Comparison of ENCODE assay signal across 20 cellular contexts in the genomic region with DNA sequence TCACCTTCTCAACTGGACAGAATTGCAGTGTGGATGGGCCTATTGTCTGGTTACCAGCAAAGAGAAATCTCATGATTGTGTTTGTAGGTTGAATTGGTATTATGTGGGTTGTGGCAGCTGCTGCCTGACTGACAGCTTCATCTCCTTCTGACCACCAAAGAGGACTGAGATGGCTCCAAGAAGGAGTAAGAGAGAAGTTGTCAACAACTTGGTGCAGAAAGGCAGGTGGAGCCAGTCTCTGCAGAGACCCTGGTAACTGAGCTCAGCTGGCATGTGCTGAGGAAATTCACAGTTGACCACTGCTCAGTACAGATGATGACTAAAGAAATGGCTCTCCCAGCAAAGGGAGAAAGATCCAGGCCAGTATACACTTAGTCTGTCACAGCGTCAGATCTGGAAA.
A peak's percentile ranks its signal among the peaks of the same experiment; 100 is the strongest.
DNase-seq lines count a peak whose midpoint lies in the region; ATAC-seq and TF ChIP-seq lines count a peak whose summit lies in the region.
"Had no signal": no experiment of that assay in that cellular context is flagged by ENCODE, and none has a peak within 500 bp of the region (broad histone marks: within the 10 kb centered on the region; RNA-seq: fewer than 3 reads in every experiment).

No MANE protein-coding gene starts in this region.

- no peaks in the 10 kb centered on the region for H3K27me3 Mint-ChIP-seq in T-helper 1 cell treated with Interleukin-12 subunit alpha and Interleukin-12 subunit beta and Interleukin-4 antibody, amounts not matched to agents 30 μg/mL and 1 μg/mL, for 36 hours (ENCODE audit: low read depth)
- peaks cover under 1% of the 10 kb centered on the region for H3K27me3 Mint-ChIP-seq in GM23338 (ENCODE audit: insufficient read depth, low read depth, poor library complexity)
- no peaks in the 10 kb centered on the region for H3K27me3 Mint-ChIP-seq in effector memory CD8-positive, alpha-beta T cell

- H3K4me3 ChIP-seq in GM23338 (no peak overlapping the region), osteoblast (ENCODE audit: insufficient read depth, low read length) (no peak overlapping the region)
- H3K4me3 ChIP-seq: BLaER1, MG63, Peyer's patch had no signal

- no peaks in the 10 kb centered on the region for H3K4me1 ChIP-seq in GM23338 (ENCODE audit: insufficient read depth)
- H3K4me1 ChIP-seq in osteoblast (ENCODE audit: insufficient read depth, low read length) = no peaks in the 10 kb centered on the region
- H3K4me1 ChIP-seq: Peyer's patch had no signal

- H3K4me2 ChIP-seq in GM23338 = no peak overlapping the region
- no peak overlapping the region for H3K4me2 ChIP-seq in osteoblast (ENCODE audit: insufficient read depth, low read length)
- H3K4me2 ChIP-seq: KMS-11 had no signal

- 0 out of 2 replicates have a peak, but pooled peaks cover 8% of the 10 kb centered on the region for H3K9me2 ChIP-seq in GM23338 (ENCODE audit: insufficient read depth)

- H3K36me3 ChIP-seq in GM23338 (ENCODE audit: insufficient read depth) = no peaks in the 10 kb centered on the region
- H3K36me3 ChIP-seq in osteoblast (ENCODE audit: insufficient read depth, low read length) = no peaks in the 10 kb centered on the region
- H3K36me3 ChIP-seq: BLaER1, MG63, Peyer's patch had no signal

- H3K27me3 ChIP-seq in GM23338 (ENCODE audit: insufficient read depth) (no peaks in the 10 kb centered on the region), osteoblast (ENCODE audit: insufficient read depth, low read length) (no peaks in the 10 kb centered on the region)
- H3K27me3 ChIP-seq: BLaER1, MG63, Peyer's patch had no signal

- ATAC-seq in GM23338 = no peak
- no peak for ATAC-seq in effector memory CD8-positive, alpha-beta T cell (replicated peaks)
- no peak for ATAC-seq in GM18861 (IDR thresholded peaks at IDR 0.05; ENCODE audit: unreplicated experiment)
- ATAC-seq in GM19035 (IDR thresholded peaks at IDR 0.05; ENCODE audit: unreplicated experiment) = no peak

- H2AFZ ChIP-seq in GM23338 = peak overlapping the region; percentile 56; the same call in 1 of the 2 replicates
- H2AFZ ChIP-seq in osteoblast (ENCODE audit: low read length) = peak overlapping the region; percentile 6

- H3K27ac ChIP-seq in GM23338 (ENCODE audit: low read depth) (no peak overlapping the region), osteoblast (ENCODE audit: low read depth, low read length) (no peak overlapping the region)
- H3K27ac ChIP-seq: 22Rv1, BLaER1, KMS-11, Peyer's patch had no signal

- peaks cover 26% of the 10 kb centered on the region for H3K4me1 Mint-ChIP-seq in T-helper 1 cell treated with Interleukin-12 subunit alpha and Interleukin-12 subunit beta and Interleukin-4 antibody, amounts not matched to agents 30 μg/mL and 1 μg/mL, for 36 hours (ENCODE audit: low read depth)
- no peaks in the 10 kb centered on the region for H3K4me1 Mint-ChIP-seq in GM23338
- H3K4me1 Mint-ChIP-seq in effector memory CD8-positive, alpha-beta T cell (ENCODE audit: low read depth in 2 of 2) = peaks cover 7 to 10% of the 10 kb centered on the region in 2 donors

- H3F3A ChIP-seq in GM23338 (replicated peaks; ENCODE audit: low read depth) = no peaks in the 10 kb centered on the region

- H3K4me3 Mint-ChIP-seq in T-helper 1 cell treated with Interleukin-12 subunit alpha and Interleukin-12 subunit beta and Interleukin-4 antibody, amounts not matched to agents 30 μg/mL and 1 μg/mL, for 36 hours = no peak overlapping the region
- no peak overlapping the region for H3K4me3 Mint-ChIP-seq in GM23338
- H3K4me3 Mint-ChIP-seq in effector memory CD8-positive, alpha-beta T cell = no peak overlapping the region

- peaks cover 9% of the 10 kb centered on the region for H3K36me3 Mint-ChIP-seq in T-helper 1 cell treated with Interleukin-12 subunit alpha and Interleukin-12 subunit beta and Interleukin-4 antibody, amounts not matched to agents 30 μg/mL and 1 μg/mL, for 36 hours (ENCODE audit: low read depth)
- no peaks in the 10 kb centered on the region for H3K36me3 Mint-ChIP-seq in GM23338 (ENCODE audit: low read depth)
- peaks cover 6% of the 10 kb centered on the region for H3K36me3 Mint-ChIP-seq in effector memory CD8-positive, alpha-beta T cell (ENCODE audit: insufficient read depth)

- H3K79me2 ChIP-seq in GM23338 (replicated peaks; ENCODE audit: insufficient read depth) (no peaks in the 10 kb centered on the region), osteoblast (ENCODE audit: insufficient read depth, low read length) (no peaks in the 10 kb centered on the region)

- peak overlapping the region; percentile 57 for H3K27ac Mint-ChIP-seq in T-helper 1 cell treated with Interleukin-12 subunit alpha and Interleukin-12 subunit beta and Interleukin-4 antibody, amounts not matched to agents 30 μg/mL and 1 μg/mL, for 36 hours
- H3K27ac Mint-ChIP-seq in GM23338 = no peak overlapping the region
- H3K27ac Mint-ChIP-seq in effector memory CD8-positive, alpha-beta T cell = peak overlapping the region; percentile 41 to 94

- H4K20me1 ChIP-seq in GM23338 (replicated peaks; ENCODE audit: insufficient read depth) (no peaks in the 10 kb centered on the region), osteoblast (ENCODE audit: insufficient read depth, low read length) (no peaks in the 10 kb centered on the region)
- H4K20me1 ChIP-seq: BLaER1 had no signal

- H3K9me3 Mint-ChIP-seq in T-helper 1 cell treated with Interleukin-12 subunit alpha and Interleukin-12 subunit beta and Interleukin-4 antibody, amounts not matched to agents 30 μg/mL and 1 μg/mL, for 36 hours = peaks cover 5% of the 10 kb centered on the region
- no peaks in the 10 kb centered on the region; the same call in 2 of the 3 replicates for H3K9me3 Mint-ChIP-seq in GM23338
- no peaks in the 10 kb centered on the region for H3K9me3 Mint-ChIP-seq in effector memory CD8-positive, alpha-beta T cell

- DNase-seq in T-helper 1 cell = no peak
- DNase-seq in GM23338 (ENCODE audit: low spot score) = no peak
- no peak for DNase-seq in effector memory CD8-positive, alpha-beta T cell
- no peak for DNase-seq in osteoblast (ENCODE audit: insufficient read length, low spot score, missing footprints)
- DNase-seq in NOMO-1 treated with DMSO at 0.1 percent for 48 hours (lab: John Stamatoyannopoulos, UW; ENCODE audit: unreplicated experiment) = no peak
- DNase-seq: EL, H7, MG63, NCI-H1105, NCI-H187, NCI-H446 treated with DMSO at 0.1 percent for 48 hours, NCI-H748 treated with DMSO at 0.1 percent for 48 hours, Peyer's patch, Right ventricle myocardium superior had no signal

- no peak for TF ChIP-seq CTCF in GM23338 (conservative IDR thresholded peaks at IDR 0.05; ENCODE audit: low read depth in 2 of 2)
- TF ChIP-seq CTCF in osteoblast (IDR thresholded peaks at IDR 0.05; ENCODE audit: extremely low read depth, low read depth, low read length) = no peak

- no peaks in the 10 kb centered on the region for H3K9me3 ChIP-seq in osteoblast (ENCODE audit: low read depth, low read length)
- H3K9me3 ChIP-seq: BLaER1, Peyer's patch had no signal

TF ChIP-seq in GM23338, 12 proteins besides CTCF, POLR2A, EP300 and RAD21 (continues in another document):
- no peak for TF ChIP-seq ZNF114 (CRISPR knock-in tag; IDR thresholded peaks at IDR 0.05)
- TF ChIP-seq ZNF331 (CRISPR knock-in tag; IDR thresholded peaks at IDR 0.05; ENCODE audit: low read depth) = no peak
- no peak for TF ChIP-seq CREB1 (CRISPR knock-in tag; IDR thresholded peaks at IDR 0.05; ENCODE audit: low read depth)
- TF ChIP-seq ETS1 (IDR thresholded peaks at IDR 0.05) = no peak
- no peak for TF ChIP-seq JUNB (IDR thresholded peaks at IDR 0.05; ENCODE audit: unreplicated experiment)
- TF ChIP-seq STAT1 (IDR thresholded peaks at IDR 0.05; ENCODE audit: unreplicated experiment) = no peak
- no peak for TF ChIP-seq POLR2AphosphoS5 (IDR thresholded peaks at IDR 0.05; ENCODE audit: low read depth)
- no peak for TF ChIP-seq NANOG (IDR thresholded peaks at IDR 0.05; ENCODE audit: borderline replicate concordance)
- no peak for TF ChIP-seq EZH2phosphoT487 (IDR thresholded peaks at IDR 0.05; ENCODE audit: unreplicated experiment)
- TF ChIP-seq, protein P1, sequence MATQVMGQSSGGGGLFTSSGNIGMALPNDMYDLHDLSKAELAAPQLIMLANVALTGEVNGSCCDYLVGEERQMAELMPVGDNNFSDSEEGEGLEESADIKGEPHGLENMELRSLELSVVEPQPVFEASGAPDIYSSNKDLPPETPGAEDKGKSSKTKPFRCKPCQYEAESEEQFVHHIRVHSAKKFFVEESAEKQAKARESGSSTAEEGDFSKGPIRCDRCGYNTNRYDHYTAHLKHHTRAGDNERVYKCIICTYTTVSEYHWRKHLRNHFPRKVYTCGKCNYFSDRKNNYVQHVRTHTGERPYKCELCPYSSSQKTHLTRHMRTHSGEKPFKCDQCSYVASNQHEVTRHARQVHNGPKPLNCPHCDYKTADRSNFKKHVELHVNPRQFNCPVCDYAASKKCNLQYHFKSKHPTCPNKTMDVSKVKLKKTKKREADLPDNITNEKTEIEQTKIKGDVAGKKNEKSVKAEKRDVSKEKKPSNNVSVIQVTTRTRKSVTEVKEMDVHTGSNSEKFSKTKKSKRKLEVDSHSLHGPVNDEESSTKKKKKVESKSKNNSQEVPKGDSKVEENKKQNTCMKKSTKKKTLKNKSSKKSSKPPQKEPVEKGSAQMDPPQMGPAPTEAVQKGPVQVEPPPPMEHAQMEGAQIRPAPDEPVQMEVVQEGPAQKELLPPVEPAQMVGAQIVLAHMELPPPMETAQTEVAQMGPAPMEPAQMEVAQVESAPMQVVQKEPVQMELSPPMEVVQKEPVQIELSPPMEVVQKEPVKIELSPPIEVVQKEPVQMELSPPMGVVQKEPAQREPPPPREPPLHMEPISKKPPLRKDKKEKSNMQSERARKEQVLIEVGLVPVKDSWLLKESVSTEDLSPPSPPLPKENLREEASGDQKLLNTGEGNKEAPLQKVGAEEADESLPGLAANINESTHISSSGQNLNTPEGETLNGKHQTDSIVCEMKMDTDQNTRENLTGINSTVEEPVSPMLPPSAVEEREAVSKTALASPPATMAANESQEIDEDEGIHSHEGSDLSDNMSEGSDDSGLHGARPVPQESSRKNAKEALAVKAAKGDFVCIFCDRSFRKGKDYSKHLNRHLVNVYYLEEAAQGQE (IDR thresholded peaks at IDR 0.05; ENCODE audit: unreplicated experiment) = no peak
- no peak for TF ChIP-seq EZH2 (IDR thresholded peaks at IDR 0.05; ENCODE audit: low read depth, unreplicated experiment)
